In genomic region chr2:71923887-71924533, GRCh38 we compare ENCODE assay signal across 8 cellular contexts.
DNase-seq lines count a peak whose midpoint lies in the region; ATAC-seq and TF ChIP-seq lines count a peak whose summit lies in the region.

No MANE protein-coding gene starts in this region.

- intact Hi-C loops in posterior cingulate gyrus (cut with DNase I) = loop anchor here (1.0 to 5.0 kb wide), 3 partner anchors 226 to 653 kb away; no protein-coding TSS in a partner anchor

- TF ChIP-seq RAD21 in Ishikawa (IDR thresholded peaks at IDR 0.05; ENCODE audit: low read depth) = peak; percentile 83

- peak; percentile 76 for DNase-seq in D341Med (ENCODE audit: low spot score)
- peak; percentile 38 to 84 (median 56) for DNase-seq in Peyer's patch
- DNase-seq in activated effector memory CD4-positive, alpha-beta T cell treated with Interleukin-2 at 50 U/mL for 16 hours = peak; percentile 14
- peak; percentile 35 for DNase-seq in glomerular visceral epithelial cell (ENCODE audit: extremely low spot score)
- DNase-seq in posterior cingulate gyrus = peak in 7 of 10 donors; percentile 52 to 92 (median 69)

- TF ChIP-seq CTCF in Peyer's patch (IDR thresholded peaks at IDR 0.05) = peak; percentile 11 to 87 (median 79)

- H3K36me3 ChIP-seq in Peyer's patch = no peaks in the 10 kb centered on the region

- no peak for TF ChIP-seq POLR2A in Peyer's patch (IDR thresholded peaks at IDR 0.05)

- no peak overlapping the region for H3K4me3 ChIP-seq in Peyer's patch

- H3K27me3 ChIP-seq in Peyer's patch = no peaks in the 10 kb centered on the region

- H3K4me1 ChIP-seq in Peyer's patch = peaks cover 0 to 21% (median 1%) of the 10 kb centered on the region in 4 donors

- ATAC-seq in GM19455 (IDR thresholded peaks at IDR 0.05; ENCODE audit: unreplicated experiment) (peak; percentile 70), HG03439 (IDR thresholded peaks at IDR 0.05; ENCODE audit: unreplicated experiment) (no peak)

- no peak overlapping the region for H3K27ac ChIP-seq in Peyer's patch

- H3K9me3 ChIP-seq in Peyer's patch = no peaks in the 10 kb centered on the region

- TF ChIP-seq EP300 in Ishikawa (IDR thresholded peaks at IDR 0.05; ENCODE audit: borderline replicate concordance) = no peak

TF ChIP-seq in Ishikawa, 13 proteins besides CTCF, POLR2A, EP300 and RAD21:
- TF ChIP-seq EGR1 (IDR thresholded peaks at IDR 0.05) = no peak
- TF ChIP-seq TAF1 (IDR thresholded peaks at IDR 0.05; ENCODE audit: low read depth) = no peak
- TF ChIP-seq MAX (IDR thresholded peaks at IDR 0.05) = no peak
- no peak for TF ChIP-seq FOXM1 (IDR thresholded peaks at IDR 0.05; ENCODE audit: borderline replicate concordance, low read depth)
- TF ChIP-seq NFIC (IDR thresholded peaks at IDR 0.05) = no peak
- TF ChIP-seq ZBTB7A (IDR thresholded peaks at IDR 0.05; ENCODE audit: low read depth) = no peak
- no peak for TF ChIP-seq TCF12 (IDR thresholded peaks at IDR 0.05; ENCODE audit: low read depth)
- no peak for TF ChIP-seq REST (IDR thresholded peaks at IDR 0.05; ENCODE audit: low read depth)
- no peak for TF ChIP-seq CEBPB (IDR thresholded peaks at IDR 0.05)
- no peak for TF ChIP-seq TEAD4 (IDR thresholded peaks at IDR 0.05)
- TF ChIP-seq YY1 (IDR thresholded peaks at IDR 0.05; ENCODE audit: low read depth) = no peak
- TF ChIP-seq CREB1 (IDR thresholded peaks at IDR 0.05; ENCODE audit: low read depth) = no peak
- TF ChIP-seq USF1 (IDR thresholded peaks at IDR 0.05) = no peak

Comparison
In these comparisons a context has a peak if more than half of its experiments do, and no peak if none do; other contexts are left out.
1. DNase-seq: peak in every context shown above with its lines; median percentile 76 in D341Med; 69 in posterior cingulate gyrus; 56 in Peyer's patch; 35 in glomerular visceral epithelial cell; 14 in activated effector memory CD4-positive, alpha-beta T cell treated with Interleukin-2 at 50 U/mL for 16 hours.